Comparison of ENCODE assay signal across 13 cellular contexts in the genomic region with DNA sequence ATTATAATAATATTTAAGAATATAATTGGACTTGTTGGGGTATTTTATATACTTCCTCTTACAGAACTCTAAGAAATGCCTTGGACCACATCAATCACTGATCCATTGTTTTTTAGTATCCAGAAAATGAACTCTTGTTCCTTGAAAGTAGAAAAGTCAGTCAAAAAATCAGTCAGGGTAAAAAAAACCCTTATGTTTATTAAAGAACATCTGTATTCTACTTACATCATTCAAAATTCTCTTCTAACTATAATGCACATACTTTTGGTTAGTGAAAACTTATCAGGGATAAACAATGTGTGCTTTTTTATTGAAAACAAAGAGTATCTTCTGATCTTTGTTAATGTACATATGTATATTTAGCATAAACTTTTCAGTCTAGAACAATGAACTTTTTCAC.
"Had no signal": no experiment of that assay in that cellular context is flagged by ENCODE, and none has a peak within 500 bp of the region (broad histone marks: within the 10 kb centered on the region; RNA-seq: fewer than 3 reads in every experiment).

No MANE protein-coding gene starts in this region.

- H3K9me3 ChIP-seq: left ventricle myocardium inferior, upper lobe of right lung had no signal

- H3K4me1 Mint-ChIP-seq: memory B cell; natural killer cell; stimulated activated naive CD8-positive, alpha-beta T cell treated with anti-CD3 and anti-CD28 coated beads, Interleukin-15, amount 100 ng/mL, for 72 hours had no signal

- DNase-seq: activated naive CD4-positive, alpha-beta T cell treated with Interleukin-2 at 50 U/mL for 16 hours; activated T-cell treated with anti-CD3 and anti-CD28 coated beads for 4 hours; aorta; glutamatergic neuron; hypothalamus; left ventricle myocardium inferior; natural killer cell; small intestine; stimulated activated naive CD8-positive, alpha-beta T cell treated with anti-CD3 and anti-CD28 coated beads, Interleukin-15, amount 100 ng/mL, for 72 hours; upper lobe of right lung had no signal

- H3K27ac ChIP-seq: left ventricle myocardium inferior, upper lobe of right lung had no signal

- ATAC-seq: activated CD4-positive, CD25-positive, alpha-beta regulatory T cell treated with anti-CD3 and anti-CD28 coated beads, Interleukin-2, amount 50 U/mL, for 24 hours; esophagus mucosa; natural killer cell; stimulated activated naive CD8-positive, alpha-beta T cell treated with anti-CD3 and anti-CD28 coated beads, Interleukin-15, amount 100 ng/mL, for 72 hours had no signal

- H3K4me3 Mint-ChIP-seq: memory B cell; natural killer cell; stimulated activated naive CD8-positive, alpha-beta T cell treated with anti-CD3 and anti-CD28 coated beads, Interleukin-15, amount 100 ng/mL, for 72 hours had no signal

- H3K27me3 ChIP-seq: upper lobe of right lung had no signal

- H3K36me3 ChIP-seq: left ventricle myocardium inferior, upper lobe of right lung had no signal

- H3K27me3 Mint-ChIP-seq: memory B cell; stimulated activated naive CD8-positive, alpha-beta T cell treated with anti-CD3 and anti-CD28 coated beads, Interleukin-15, amount 100 ng/mL, for 72 hours had no signal

- H3K9me3 Mint-ChIP-seq: memory B cell; natural killer cell; stimulated activated naive CD8-positive, alpha-beta T cell treated with anti-CD3 and anti-CD28 coated beads, Interleukin-15, amount 100 ng/mL, for 72 hours had no signal

- H3K4me3 ChIP-seq: left ventricle myocardium inferior, upper lobe of right lung had no signal

- H3K36me3 Mint-ChIP-seq: natural killer cell had no signal

- H3K27ac Mint-ChIP-seq: memory B cell; natural killer cell; stimulated activated naive CD8-positive, alpha-beta T cell treated with anti-CD3 and anti-CD28 coated beads, Interleukin-15, amount 100 ng/mL, for 72 hours had no signal
